In the genomic region with DNA sequence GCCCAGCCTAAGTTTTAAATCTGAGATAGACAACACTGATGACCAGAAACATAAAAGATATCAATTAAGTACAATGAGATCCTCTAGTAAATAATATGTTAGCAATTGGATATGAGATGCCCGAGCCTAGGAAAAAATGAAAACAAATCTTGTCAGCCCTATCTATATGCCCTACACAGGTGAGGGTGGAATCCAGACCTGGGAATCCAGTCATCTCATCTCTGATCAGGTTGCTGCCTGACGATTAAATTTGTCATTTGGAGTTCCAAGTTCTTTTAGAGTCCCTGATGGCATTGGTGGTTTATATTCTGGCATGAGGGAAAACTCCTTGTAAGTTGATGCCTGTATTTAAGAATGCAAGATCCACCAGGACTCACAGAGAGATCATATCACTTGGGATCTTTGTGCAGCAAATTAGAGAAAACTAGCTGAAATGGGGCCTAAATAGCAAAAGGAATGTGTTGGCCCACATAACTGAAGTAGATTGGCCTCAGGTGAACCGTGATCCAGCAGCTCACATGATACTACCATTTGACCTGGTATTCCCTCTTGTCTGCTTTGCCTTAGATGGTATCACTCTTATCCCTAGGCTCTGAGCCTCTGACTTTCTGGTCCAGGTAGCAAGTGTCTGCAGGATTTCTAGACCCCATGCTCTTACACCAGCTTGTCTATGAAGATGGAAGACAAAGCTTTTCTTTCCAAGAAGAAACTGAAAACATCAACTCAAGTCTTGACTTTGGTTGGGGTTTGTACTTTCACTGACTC, we compare ENCODE assay signal across 12 cellular contexts. TPM values are rescaled to one million over a fixed set of nuclear protein-coding genes. Genes with fewer than 3 reads are reported as not detected.
"Had no signal": no experiment of that assay in that cellular context is flagged by ENCODE, and none has a peak within 500 bp of the region (broad histone marks: within the 10 kb centered on the region; RNA-seq: fewer than 3 reads in every experiment).

No MANE protein-coding gene starts in this region.

RNA-seq across cellular contexts. Expression of a gene that starts 48.2 kb away (rescaled TPM):
- total RNA-seq: activated B cell treated with CpG ODN at 0.5 μM for 24 hours; activated CD4-positive, alpha-beta memory T cell treated with anti-CD3 and anti-CD28 coated beads for 36 hours; activated CD4-positive, alpha-beta memory T cell treated with anti-CD3 and anti-CD28 coated beads, Interleukin-2, amount 10 ng/mL, durations not matched to agents 7 days and 5 days; activated CD4-positive, alpha-beta T cell treated with anti-CD3 and anti-CD28 coated beads for 36 hours; activated CD4-positive, alpha-beta T cell treated with anti-CD3 and anti-CD28 coated beads, Interleukin-2, amount 10 ng/mL, durations not matched to agents 24 days and 14 days; activated CD4-positive, alpha-beta T cell treated with anti-CD3 and anti-CD28 coated beads, Interleukin-2, amount 10 ng/mL, durations not matched to agents 7 days and 5 days; activated CD8-positive, alpha-beta memory T cell treated with anti-CD3 and anti-CD28 coated beads for 36 hours; activated CD8-positive, alpha-beta memory T cell treated with anti-CD3 and anti-CD28 coated beads, Interleukin-2, amount 10 ng/mL, durations not matched to agents 7 days and 5 days; activated CD8-positive, alpha-beta T cell treated with anti-CD3 and anti-CD28 coated beads for 36 hours; activated CD8-positive, alpha-beta T cell treated with anti-CD3 and anti-CD28 coated beads, Interleukin-2, amount 10 ng/mL, durations not matched to agents 7 days and 5 days; T-helper 1 cell treated with Interleukin-12 subunit alpha and Interleukin-12 subunit beta and Interleukin-4 antibody, amounts not matched to agents 30 ng/mL and 1 ng/mL, for 36 hours; T-helper 2 cell treated with Interferon-gamma antibody and Interleukin-4, amounts not matched to agents 100 ng/mL and 5 ng/mL, for 36 hours had no signal
